Comparison of ENCODE assay signal across 1 cellular context in the genomic region with DNA sequence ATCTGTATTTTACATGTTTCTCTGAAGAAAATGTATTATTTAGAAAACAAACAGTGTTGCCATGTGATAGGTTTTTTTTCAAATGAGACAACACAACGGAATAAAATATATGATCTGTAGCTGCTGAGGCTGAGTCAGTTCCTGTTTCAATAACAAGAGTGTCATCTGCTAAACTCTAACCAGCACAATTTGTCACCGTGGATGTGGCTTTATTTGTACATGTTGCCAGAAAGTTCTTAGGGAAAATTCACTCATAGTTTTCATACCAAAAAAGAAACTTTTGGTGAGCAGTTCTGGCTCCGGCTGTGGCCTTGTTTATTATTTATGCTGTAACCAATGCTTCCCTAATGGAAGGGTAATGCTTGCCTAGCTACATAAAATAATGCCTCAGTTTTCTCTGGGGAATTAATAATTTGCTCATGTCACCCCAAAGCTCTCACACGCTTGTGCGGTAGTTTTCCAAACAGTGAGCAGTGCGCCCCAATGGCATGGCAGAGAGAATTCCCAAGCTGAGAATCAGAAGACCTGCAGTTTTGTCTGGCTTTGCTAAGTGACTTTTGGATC.
TF ChIP-seq lines count a peak whose summit lies in the region.

No MANE protein-coding gene starts in this region.

TF ChIP-seq in SK-N-SH, 30 proteins besides CTCF, POLR2A, EP300 and RAD21 (continued from another document):
- TF ChIP-seq IRF3 (IDR thresholded peaks at IDR 0.05; ENCODE audit: low read depth, low read length): no peak
- no peak for TF ChIP-seq RXRA (IDR thresholded peaks at IDR 0.05; ENCODE audit: borderline replicate concordance, low read depth)
- TF ChIP-seq TAF1 (IDR thresholded peaks at IDR 0.05; ENCODE audit: borderline replicate concordance, low read depth, low read length): no peak
- peak; percentile 75 for TF ChIP-seq TCF12 (IDR thresholded peaks at IDR 0.05)
- no peak for TF ChIP-seq USF2 (IDR thresholded peaks at IDR 0.05; ENCODE audit: borderline replicate concordance, low read depth, low read length)
- TF ChIP-seq MAX (IDR thresholded peaks at IDR 0.05; ENCODE audit: low read depth): peak; percentile 17; the same call in 1 of the 2 replicates
- TF ChIP-seq SIN3A (IDR thresholded peaks at IDR 0.05; ENCODE audit: borderline replicate concordance, low read depth, low read length): no peak
- peak; percentile 52; the same call in 1 of the 2 replicates for TF ChIP-seq NFIC (IDR thresholded peaks at IDR 0.05; ENCODE audit: borderline replicate concordance)
- no peak; the same call in 1 of the 2 replicates for TF ChIP-seq YY1 (IDR thresholded peaks at IDR 0.05; ENCODE audit: low read depth)
- TF ChIP-seq ELF1 (IDR thresholded peaks at IDR 0.05): no peak
- TF ChIP-seq RFX5 (IDR thresholded peaks at IDR 0.05; ENCODE audit: low read length): no peak
- no peak for TF ChIP-seq EZH2phosphoT487 (IDR thresholded peaks at IDR 0.05; ENCODE audit: borderline replicate concordance, low read depth)
- TF ChIP-seq TEAD4 (IDR thresholded peaks at IDR 0.05; ENCODE audit: borderline replicate concordance, insufficient read depth): peak; percentile 25; the same call in 1 of the 2 replicates
- TF ChIP-seq MXI1 (IDR thresholded peaks at IDR 0.05; ENCODE audit: low read depth, low read length): no peak
- TF ChIP-seq FOXJ3 (CRISPR knock-in tag; IDR thresholded peaks at IDR 0.05): no peak
- TF ChIP-seq CHD2 (IDR thresholded peaks at IDR 0.05; ENCODE audit: low read length, partially characterized antibody): no peak
- TF ChIP-seq, protein P1, sequence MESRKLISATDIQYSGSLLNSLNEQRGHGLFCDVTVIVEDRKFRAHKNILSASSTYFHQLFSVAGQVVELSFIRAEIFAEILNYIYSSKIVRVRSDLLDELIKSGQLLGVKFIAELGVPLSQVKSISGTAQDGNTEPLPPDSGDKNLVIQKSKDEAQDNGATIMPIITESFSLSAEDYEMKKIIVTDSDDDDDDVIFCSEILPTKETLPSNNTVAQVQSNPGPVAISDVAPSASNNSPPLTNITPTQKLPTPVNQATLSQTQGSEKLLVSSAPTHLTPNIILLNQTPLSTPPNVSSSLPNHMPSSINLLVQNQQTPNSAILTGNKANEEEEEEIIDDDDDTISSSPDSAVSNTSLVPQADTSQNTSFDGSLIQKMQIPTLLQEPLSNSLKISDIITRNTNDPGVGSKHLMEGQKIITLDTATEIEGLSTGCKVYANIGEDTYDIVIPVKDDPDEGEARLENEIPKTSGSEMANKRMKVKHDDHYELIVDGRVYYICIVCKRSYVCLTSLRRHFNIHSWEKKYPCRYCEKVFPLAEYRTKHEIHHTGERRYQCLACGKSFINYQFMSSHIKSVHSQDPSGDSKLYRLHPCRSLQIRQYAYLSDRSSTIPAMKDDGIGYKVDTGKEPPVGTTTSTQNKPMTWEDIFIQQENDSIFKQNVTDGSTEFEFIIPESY (IDR thresholded peaks at IDR 0.05; ENCODE audit: borderline replicate concordance, low read depth): no peak
- peak; percentile 7; the same call in 1 of the 2 replicates for TF ChIP-seq MEF2A (IDR thresholded peaks at IDR 0.05; ENCODE audit: borderline replicate concordance, low read depth)
- no peak for TF ChIP-seq GATA2 (CRISPR knock-in tag; IDR thresholded peaks at IDR 0.05)
- peak; percentile 78 for TF ChIP-seq JUND (IDR thresholded peaks at IDR 0.05)
- peak; percentile 49 for TF ChIP-seq FOXM1 (IDR thresholded peaks at IDR 0.05; ENCODE audit: low read depth)
- TF ChIP-seq, protein P2, sequence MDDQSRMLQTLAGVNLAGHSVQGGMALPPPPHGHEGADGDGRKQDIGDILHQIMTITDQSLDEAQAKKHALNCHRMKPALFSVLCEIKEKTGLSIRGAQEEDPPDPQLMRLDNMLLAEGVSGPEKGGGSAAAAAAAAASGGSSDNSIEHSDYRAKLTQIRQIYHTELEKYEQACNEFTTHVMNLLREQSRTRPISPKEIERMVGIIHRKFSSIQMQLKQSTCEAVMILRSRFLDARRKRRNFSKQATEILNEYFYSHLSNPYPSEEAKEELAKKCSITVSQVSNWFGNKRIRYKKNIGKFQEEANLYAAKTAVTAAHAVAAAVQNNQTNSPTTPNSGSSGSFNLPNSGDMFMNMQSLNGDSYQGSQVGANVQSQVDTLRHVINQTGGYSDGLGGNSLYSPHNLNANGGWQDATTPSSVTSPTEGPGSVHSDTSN (IDR thresholded peaks at IDR 0.05): peak; percentile 86
- TF ChIP-seq POLR2AphosphoS5 (IDR thresholded peaks at IDR 0.05; ENCODE audit: low read depth, low read length): peak; percentile 30; the same call in 1 of the 2 replicates
